22 cellular contexts compared by ENCODE assay signal in genomic region chr1:193606035-193606434, GRCh38.
"Had no signal": no experiment of that assay in that cellular context is flagged by ENCODE, and none has a peak within 500 bp of the region (broad histone marks: within the 10 kb centered on the region; RNA-seq: fewer than 3 reads in every experiment).

No MANE protein-coding gene starts in this region.

- ATAC-seq: gastroesophageal sphincter; naive thymus-derived CD8-positive, alpha-beta T cell; psoas muscle; stimulated activated naive B cell treated with anti-CD40 and anti-IgM and Interleukin-4, amounts not matched to agents 10 μg/mL and 1 μg/mL and 100 μg/mL, for 72 hours; stimulated activated naive CD8-positive, alpha-beta T cell treated with anti-CD3 and anti-CD28 coated beads, Interleukin-15, amount 100 ng/mL, for 72 hours; upper lobe of right lung had no signal

- DNase-seq: esophagus squamous epithelium; foreskin fibroblast; glutamatergic neuron; immature natural killer cell; mesendoderm; naive thymus-derived CD8-positive, alpha-beta T cell; psoas muscle; retina; right lobe of liver; spleen; stimulated activated CD4-positive, alpha-beta T cell treated with anti-CD3 and anti-CD28 coated beads, Interleukin-15, amount 100 ng/mL, for 24 hours; stimulated activated CD4-positive, alpha-beta T cell treated with anti-CD3 and anti-CD28 coated beads, Interleukin-1b, Interleukin-23, amount 100 ng/mL, for 48 hours; stimulated activated CD4-positive, alpha-beta T cell treated with anti-CD3 and anti-CD28 coated beads, Interleukin-4, amount 100 ng/mL, for 24 hours; stimulated activated naive B cell treated with anti-CD40 and anti-IgM and Interleukin-4, amounts not matched to agents 10 μg/mL and 1 μg/mL and 100 μg/mL, for 72 hours; stimulated activated naive CD8-positive, alpha-beta T cell treated with anti-CD3 and anti-CD28 coated beads, Interleukin-15, amount 100 ng/mL, for 72 hours; testis; upper lobe of right lung had no signal

- H3K4me1 Mint-ChIP-seq: immature natural killer cell; stimulated activated naive B cell treated with anti-CD40 and anti-IgM and Interleukin-4, amounts not matched to agents 10 μg/mL and 1 μg/mL and 100 μg/mL, for 72 hours had no signal

- H3K27me3 Mint-ChIP-seq: dendritic cell treated with granulocyte-macrophage colony-stimulating factor and Interleukin-4, amounts not matched to agents 40 ng/mL and 50 ng/mL, for 4 days; naive thymus-derived CD8-positive, alpha-beta T cell; stimulated activated naive B cell treated with anti-CD40 and anti-IgM and Interleukin-4, amounts not matched to agents 10 μg/mL and 1 μg/mL and 100 μg/mL, for 72 hours; stimulated activated naive CD8-positive, alpha-beta T cell treated with anti-CD3 and anti-CD28 coated beads, Interleukin-15, amount 100 ng/mL, for 72 hours had no signal

- H3K36me3 Mint-ChIP-seq: stimulated activated naive B cell treated with anti-CD40 and anti-IgM and Interleukin-4, amounts not matched to agents 10 μg/mL and 1 μg/mL and 100 μg/mL, for 72 hours had no signal

- H3K4me3 ChIP-seq: esophagus squamous epithelium, gastroesophageal sphincter, psoas muscle, right lobe of liver, spleen, testis, tibial nerve, upper lobe of right lung, vagina had no signal

- H3K27me3 ChIP-seq: esophagus squamous epithelium, gastroesophageal sphincter, neutrophil, right lobe of liver, spleen, testis, tibial nerve, upper lobe of right lung, vagina had no signal

- H3K9me3 ChIP-seq: esophagus squamous epithelium, gastroesophageal sphincter, neutrophil, psoas muscle, right lobe of liver, testis, upper lobe of right lung, vagina had no signal

- H3K9me3 Mint-ChIP-seq: immature natural killer cell had no signal

- H3K27ac Mint-ChIP-seq: dendritic cell treated with granulocyte-macrophage colony-stimulating factor and Interleukin-4, amounts not matched to agents 40 ng/mL and 50 ng/mL, for 4 days; immature natural killer cell; stimulated activated naive B cell treated with anti-CD40 and anti-IgM and Interleukin-4, amounts not matched to agents 10 μg/mL and 1 μg/mL and 100 μg/mL, for 72 hours; stimulated activated naive CD8-positive, alpha-beta T cell treated with anti-CD3 and anti-CD28 coated beads, Interleukin-15, amount 100 ng/mL, for 72 hours had no signal

- H3K36me3 ChIP-seq: esophagus squamous epithelium, gastroesophageal sphincter, neutrophil, right lobe of liver, spleen, tibial nerve, upper lobe of right lung, vagina had no signal

- H3K4me1 ChIP-seq: esophagus squamous epithelium, gastroesophageal sphincter, psoas muscle, spleen, testis, tibial nerve, upper lobe of right lung, vagina had no signal

- H3K4me3 Mint-ChIP-seq: dendritic cell treated with granulocyte-macrophage colony-stimulating factor and Interleukin-4, amounts not matched to agents 40 ng/mL and 50 ng/mL, for 4 days; immature natural killer cell; naive thymus-derived CD8-positive, alpha-beta T cell; stimulated activated naive B cell treated with anti-CD40 and anti-IgM and Interleukin-4, amounts not matched to agents 10 μg/mL and 1 μg/mL and 100 μg/mL, for 72 hours had no signal

- H3K27ac ChIP-seq: esophagus squamous epithelium, gastroesophageal sphincter, neutrophil, psoas muscle, right lobe of liver, spleen, testis, tibial nerve, upper lobe of right lung, vagina had no signal
